In genomic region chr1:173868266-173869107, GRCh38 we compare ENCODE assay signal across 8 cellular contexts. TPM values are rescaled to one million over a fixed set of nuclear protein-coding genes. Genes with fewer than 3 reads are reported as not detected.
A peak's percentile ranks its signal among the peaks of the same experiment; 100 is the strongest.
DNase-seq lines count a peak whose midpoint lies in the region; TF ChIP-seq lines count a peak whose summit lies in the region.

ZBTB37 (plus strand) TSS chr1:173868380; CDS start chr1:173870226, 1,846 bp downstream.

- no peak for TF ChIP-seq EP300 in ovary (IDR thresholded peaks at IDR 0.05)

- H3K36me3 ChIP-seq in SJSA1 = peaks cover 46% of the 10 kb centered on the region
- H3K36me3 ChIP-seq in ovary = no peaks in the 10 kb centered on the region
- peaks cover 15 to 21% of the 10 kb centered on the region in 2 donors for H3K36me3 ChIP-seq in thyroid gland

- no peak for TF ChIP-seq CTCF in HFF-Myc (IDR thresholded peaks at IDR 0.05; ENCODE audit: low read depth, low read length, missing control alignments)
- no peak for TF ChIP-seq CTCF in ovary (IDR thresholded peaks at IDR 0.05)
- no peak for TF ChIP-seq CTCF in thyroid gland (IDR thresholded peaks at IDR 0.05)

- H3K27me3 ChIP-seq in SJSA1 (replicated peaks) (no peaks in the 10 kb centered on the region), ovary (no peaks in the 10 kb centered on the region), thyroid gland (no peaks in the 10 kb centered on the region)

- H3K4me1 ChIP-seq in SJSA1 (replicated peaks) (peaks cover 16% of the 10 kb centered on the region), ovary (ENCODE audit: insufficient read depth) (peaks cover 8% of the 10 kb centered on the region), thyroid gland (peaks cover 18 to 20% of the 10 kb centered on the region in 2 donors)

- peak; percentile 90 for DNase-seq in GDM1 (lab: John Stamatoyannopoulos, UW)
- no peak for DNase-seq in HFF-Myc (ENCODE audit: extremely low read depth, low read depth)
- peak; percentile 92 for DNase-seq in NAMALWA (ENCODE audit: low spot score)
- DNase-seq in SJSA1 (ENCODE audit: low read depth in 1 of 2, low spot score in 2 of 2) = peak; percentile 52 to 82
- DNase-seq in activated naive CD4-positive, alpha-beta T cell (lab: John Stamatoyannopoulos, UW) = peak; percentile 83 to 93 (median 84)
- peak; percentile 89 for DNase-seq in glomerular visceral epithelial cell (ENCODE audit: extremely low spot score)
- DNase-seq in ovary = peak in 3 of 5 donors; percentile 81 to 91 (median 91)
- peak; percentile 96 to 97 for DNase-seq in thyroid gland

- TF ChIP-seq POLR2A in ovary (IDR thresholded peaks at IDR 0.05) (no peak), thyroid gland (IDR thresholded peaks at IDR 0.05) (peak in 1 of 2 donors; percentile 69)

- 1% methylated on average over 45 to 54 of the region's 54 CpGs for WGBS in ovary, 3 donors
- 1% methylated on average over 35 to 42 of the region's 54 CpGs for WGBS in thyroid gland, 2 donors

- H3K27ac ChIP-seq in SJSA1 = peak within 1 kb of the TSS; percentile 67
- H3K27ac ChIP-seq in ovary = peak within 1 kb of the TSS; percentile 93 to 97
- H3K27ac ChIP-seq in thyroid gland = peak within 1 kb of the TSS; percentile 88 to 97 (median 88)

- H3K9me3 ChIP-seq in SJSA1 (replicated peaks) = no peaks in the 10 kb centered on the region
- no peaks in the 10 kb centered on the region for H3K9me3 ChIP-seq in ovary
- no peaks in the 10 kb centered on the region for H3K9me3 ChIP-seq in thyroid gland

- peak within 1 kb of the TSS; percentile 84 for H3K4me3 ChIP-seq in HFF-Myc (replicated peaks; ENCODE audit: low read depth, low read length)
- peak within 1 kb of the TSS; percentile 71 for H3K4me3 ChIP-seq in SJSA1
- H3K4me3 ChIP-seq in ovary = peak within 1 kb of the TSS; percentile 98
- H3K4me3 ChIP-seq in thyroid gland (replicated peaks in 1 of 3) = peak within 1 kb of the TSS; percentile 37 to 64 (median 60)

- intact Hi-C loops in ovary (cut with DNase I) (loop anchor here in 1 of 4 donors (5.0 kb wide), 1 partner anchor 391 kb away; the partner anchor contains the start of gene PRDX6), thyroid gland (cut with DNase I) (loop anchor here (5.0 kb wide), 1 partner anchor 41 kb away; no protein-coding TSS in a partner anchor)

RNA-seq across cellular contexts. Expression of gene ZBTB37, which starts in this region (rescaled TPM):
- total RNA-seq in SJSA1 (2014; rRNA removed; shearing (Covaris generic)) = 3.0 and 4.8 TPM in 2 replicates
- 10 to 100 TPM in 5 of 7 donors, 1 to 10 TPM in 2; 6.5 to 20.0 (median 14.9) TPM for total RNA-seq in ovary
- 1 to 10 TPM; 2.3 to 4.4 TPM for polyA plus RNA-seq in ovary
- total RNA-seq in thyroid gland = 10 to 100 TPM; 14.6 to 24.4 (median 17.3) TPM
